1 cellular context compared by ENCODE assay signal in genomic region chr1:93079685-93080141, GRCh38.
TF ChIP-seq lines count a peak whose summit lies in the region.

No MANE protein-coding gene starts in this region.

TF ChIP-seq in H1, 55 proteins besides CTCF, POLR2A, EP300 and RAD21:
- TF ChIP-seq SIX5 (IDR thresholded peaks at IDR 0.05; ENCODE audit: low read depth, low read length) (no peak), HDAC2 (IDR thresholded peaks at IDR 0.05; ENCODE audit: borderline replicate concordance in 1 of 2, low read depth in 2 of 2, low read length in 2 of 2) (no peak), TAF1 (IDR thresholded peaks at IDR 0.05; ENCODE audit: low read depth, low read length) (0 out of 2 replicates have a peak, but pooled peaks have one; percentile 22), SP1 (IDR thresholded peaks at IDR 0.05; ENCODE audit: low read depth, low read length) (0 out of 2 replicates have a peak, but pooled peaks have one; percentile 24), POLR2AphosphoS5 (IDR thresholded peaks at IDR 0.05; ENCODE audit: low read depth, low read length) (0 out of 2 replicates have a peak, but pooled peaks have one; percentile 61)
